Comparison of ENCODE assay signal across 1 cellular context in genomic region chr5:73213566-73213998, GRCh38.
TF ChIP-seq lines count a peak whose summit lies in the region.

No MANE protein-coding gene starts in this region.

TF ChIP-seq in WTC11, 78 proteins besides CTCF, POLR2A, EP300 and RAD21 (continued from another document):
- TF ChIP-seq PRDM15 (CRISPR knock-in tag; IDR thresholded peaks at IDR 0.05) (no peak), ATF2 (CRISPR knock-in tag; IDR thresholded peaks at IDR 0.05; ENCODE audit: borderline replicate concordance, low read depth) (no peak), TEAD1 (CRISPR knock-in tag; IDR thresholded peaks at IDR 0.05) (no peak), USF2 (CRISPR knock-in tag; IDR thresholded peaks at IDR 0.05) (no peak)
